ENCODE assay signal across 12 cellular contexts in the genomic region with DNA sequence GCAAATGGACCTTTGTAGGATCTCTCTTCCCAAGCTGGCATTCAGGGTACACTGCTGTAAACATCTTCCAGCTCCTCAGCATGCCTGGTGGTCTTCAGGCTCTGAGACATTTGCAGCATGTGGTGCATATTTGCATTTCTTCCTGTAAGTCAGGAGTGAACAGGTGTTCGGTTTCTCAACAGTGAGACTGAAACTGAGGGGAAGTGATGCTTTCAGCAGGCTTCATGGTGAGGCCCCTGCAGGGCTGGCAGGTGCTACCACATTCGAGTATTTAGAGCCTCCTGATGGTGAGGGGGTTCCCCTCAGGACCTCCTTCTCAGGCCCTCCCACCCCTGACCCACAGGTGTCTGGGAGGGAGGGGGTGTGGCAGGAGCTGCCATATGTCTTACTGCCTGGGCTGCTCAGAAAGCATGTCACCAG. TPM values are rescaled to one million over a fixed set of nuclear protein-coding genes. Genes with fewer than 3 reads are reported as not detected.
DNase-seq lines count a peak whose midpoint lies in the region; ATAC-seq and TF ChIP-seq lines count a peak whose summit lies in the region.
"Had no signal": no experiment of that assay in that cellular context is flagged by ENCODE, and none has a peak within 500 bp of the region (broad histone marks: within the 10 kb centered on the region; RNA-seq: fewer than 3 reads in every experiment).

No MANE protein-coding gene starts in this region.

- no peak overlapping the region for H3K27ac Mint-ChIP-seq in GM23338

- DNase-seq in D341Med (ENCODE audit: low spot score) (peak; percentile 10), Peyer's patch (peak in 2 of 3 donors; percentile 90 to 91), SHP77 treated with DMSO at 0.1 percent for 48 hours (lab: John Stamatoyannopoulos, UW) (no peak), foreskin melanocyte (no peak), GM23338 (ENCODE audit: low spot score) (no peak), SW 1271 (lab: John Stamatoyannopoulos, UW) (no peak)

- H3K79me2 ChIP-seq in GM23338 (replicated peaks; ENCODE audit: insufficient read depth) = peaks cover 38% of the 10 kb centered on the region

- peaks cover 7% of the 10 kb centered on the region for H3K27me3 Mint-ChIP-seq in GM23338 (ENCODE audit: insufficient read depth, low read depth, poor library complexity)

- H3K4me3 ChIP-seq in Peyer's patch (peak overlapping the region in 2 of 4 donors; percentile 3 to 35), GM23338 (no peak overlapping the region)
- H3K4me3 ChIP-seq: thyroid gland had no signal

- TF ChIP-seq CTCF in Peyer's patch (IDR thresholded peaks at IDR 0.05) (no peak), GM23338 (conservative IDR thresholded peaks at IDR 0.05; ENCODE audit: low read depth in 2 of 2) (no peak)

- no peaks in the 10 kb centered on the region for H3K9me3 ChIP-seq in Peyer's patch
- H3K9me3 ChIP-seq: thyroid gland had no signal

- no peak overlapping the region for H3K4me3 Mint-ChIP-seq in GM23338

- H3K27ac ChIP-seq in Peyer's patch (peak overlapping the region in 2 of 4 donors; percentile 88 to 89), GM23338 (ENCODE audit: low read depth) (no peak overlapping the region)
- H3K27ac ChIP-seq: thyroid gland had no signal

- peak; percentile 21 for TF ChIP-seq POLR2A in GM19193 (IDR thresholded peaks at IDR 0.05; ENCODE audit: extremely low read depth, insufficient read depth, insufficient read length)
- no peak for TF ChIP-seq POLR2A in Peyer's patch (IDR thresholded peaks at IDR 0.05)

- no peaks in the 10 kb centered on the region for H3K9me2 ChIP-seq in GM23338 (ENCODE audit: insufficient read depth)

- H3K9me3 Mint-ChIP-seq in GM23338 = peaks cover 3% of the 10 kb centered on the region; the same call in 1 of the 3 replicates

- peaks cover 9% of the 10 kb centered on the region; the same call in 2 of the 3 replicates for H3K4me1 Mint-ChIP-seq in GM23338

- peaks cover 54% of the 10 kb centered on the region for H3K36me3 Mint-ChIP-seq in GM23338 (ENCODE audit: low read depth)

- no peak overlapping the region for H3K4me2 ChIP-seq in GM23338

- H3K27me3 ChIP-seq in Peyer's patch = no peaks in the 10 kb centered on the region
- H3K27me3 ChIP-seq in GM23338 (ENCODE audit: insufficient read depth) = no peaks in the 10 kb centered on the region
- H3K27me3 ChIP-seq: thyroid gland had no signal

- H3K4me1 ChIP-seq in Peyer's patch = no peaks in the 10 kb centered on the region
- H3K4me1 ChIP-seq in GM23338 (ENCODE audit: insufficient read depth) = no peaks in the 10 kb centered on the region
- H3K4me1 ChIP-seq: thyroid gland had no signal

- ATAC-seq in HG03045 (IDR thresholded peaks at IDR 0.05; ENCODE audit: unreplicated experiment) = peak; percentile 91
- ATAC-seq in GM23338 = no peak

- H3K36me3 ChIP-seq in Peyer's patch = no peaks in the 10 kb centered on the region
- H3K36me3 ChIP-seq in GM23338 (ENCODE audit: insufficient read depth) = peaks cover 3% of the 10 kb centered on the region
- H3K36me3 ChIP-seq: thyroid gland had no signal

- H3F3A ChIP-seq in GM23338 (replicated peaks; ENCODE audit: low read depth) = no peaks in the 10 kb centered on the region

- H2AFZ ChIP-seq in GM23338 = no peak overlapping the region

- H4K20me1 ChIP-seq in GM23338 (replicated peaks; ENCODE audit: insufficient read depth) = peaks cover 3% of the 10 kb centered on the region

TF ChIP-seq in GM23338, 12 proteins besides CTCF, POLR2A, EP300 and RAD21 (continues in another document):
- TF ChIP-seq ZNF331 (CRISPR knock-in tag; IDR thresholded peaks at IDR 0.05; ENCODE audit: low read depth) = no peak
- no peak for TF ChIP-seq NANOG (IDR thresholded peaks at IDR 0.05; ENCODE audit: borderline replicate concordance)
- TF ChIP-seq, protein P1, sequence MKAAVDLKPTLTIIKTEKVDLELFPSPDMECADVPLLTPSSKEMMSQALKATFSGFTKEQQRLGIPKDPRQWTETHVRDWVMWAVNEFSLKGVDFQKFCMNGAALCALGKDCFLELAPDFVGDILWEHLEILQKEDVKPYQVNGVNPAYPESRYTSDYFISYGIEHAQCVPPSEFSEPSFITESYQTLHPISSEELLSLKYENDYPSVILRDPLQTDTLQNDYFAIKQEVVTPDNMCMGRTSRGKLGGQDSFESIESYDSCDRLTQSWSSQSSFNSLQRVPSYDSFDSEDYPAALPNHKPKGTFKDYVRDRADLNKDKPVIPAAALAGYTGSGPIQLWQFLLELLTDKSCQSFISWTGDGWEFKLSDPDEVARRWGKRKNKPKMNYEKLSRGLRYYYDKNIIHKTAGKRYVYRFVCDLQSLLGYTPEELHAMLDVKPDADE (IDR thresholded peaks at IDR 0.05) = no peak
- TF ChIP-seq EZH2 (IDR thresholded peaks at IDR 0.05; ENCODE audit: low read depth, unreplicated experiment) = no peak
- TF ChIP-seq JUNB (IDR thresholded peaks at IDR 0.05; ENCODE audit: unreplicated experiment) = no peak
- TF ChIP-seq, protein P2, sequence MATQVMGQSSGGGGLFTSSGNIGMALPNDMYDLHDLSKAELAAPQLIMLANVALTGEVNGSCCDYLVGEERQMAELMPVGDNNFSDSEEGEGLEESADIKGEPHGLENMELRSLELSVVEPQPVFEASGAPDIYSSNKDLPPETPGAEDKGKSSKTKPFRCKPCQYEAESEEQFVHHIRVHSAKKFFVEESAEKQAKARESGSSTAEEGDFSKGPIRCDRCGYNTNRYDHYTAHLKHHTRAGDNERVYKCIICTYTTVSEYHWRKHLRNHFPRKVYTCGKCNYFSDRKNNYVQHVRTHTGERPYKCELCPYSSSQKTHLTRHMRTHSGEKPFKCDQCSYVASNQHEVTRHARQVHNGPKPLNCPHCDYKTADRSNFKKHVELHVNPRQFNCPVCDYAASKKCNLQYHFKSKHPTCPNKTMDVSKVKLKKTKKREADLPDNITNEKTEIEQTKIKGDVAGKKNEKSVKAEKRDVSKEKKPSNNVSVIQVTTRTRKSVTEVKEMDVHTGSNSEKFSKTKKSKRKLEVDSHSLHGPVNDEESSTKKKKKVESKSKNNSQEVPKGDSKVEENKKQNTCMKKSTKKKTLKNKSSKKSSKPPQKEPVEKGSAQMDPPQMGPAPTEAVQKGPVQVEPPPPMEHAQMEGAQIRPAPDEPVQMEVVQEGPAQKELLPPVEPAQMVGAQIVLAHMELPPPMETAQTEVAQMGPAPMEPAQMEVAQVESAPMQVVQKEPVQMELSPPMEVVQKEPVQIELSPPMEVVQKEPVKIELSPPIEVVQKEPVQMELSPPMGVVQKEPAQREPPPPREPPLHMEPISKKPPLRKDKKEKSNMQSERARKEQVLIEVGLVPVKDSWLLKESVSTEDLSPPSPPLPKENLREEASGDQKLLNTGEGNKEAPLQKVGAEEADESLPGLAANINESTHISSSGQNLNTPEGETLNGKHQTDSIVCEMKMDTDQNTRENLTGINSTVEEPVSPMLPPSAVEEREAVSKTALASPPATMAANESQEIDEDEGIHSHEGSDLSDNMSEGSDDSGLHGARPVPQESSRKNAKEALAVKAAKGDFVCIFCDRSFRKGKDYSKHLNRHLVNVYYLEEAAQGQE (IDR thresholded peaks at IDR 0.05; ENCODE audit: unreplicated experiment) = no peak
- TF ChIP-seq CREB1 (CRISPR knock-in tag; IDR thresholded peaks at IDR 0.05; ENCODE audit: low read depth) = no peak
- TF ChIP-seq EZH2phosphoT487 (IDR thresholded peaks at IDR 0.05; ENCODE audit: unreplicated experiment) = no peak

RNA-seq across cellular contexts. Expression of a gene that starts 15.1 kb away (rescaled TPM):
- 10 to 100 TPM in 1 of 4 donors, 1 to 10 TPM in 3; 1.5 to 27.2 (median 2.6) TPM for total RNA-seq in Peyer's patch
- 95.3 and 131 TPM in 2 replicates for total RNA-seq in GM23338 (2014; rRNA removed; shearing (Covaris generic))
- 71.7 and 72.3 TPM in 2 replicates for polyA plus RNA-seq in GM23338 (2016; fragmentation: Nextera tagmentation; extraction: Ambion mirVana)
- polyA plus RNA-seq: neural cell had no signal

RNA-seq across cellular contexts. Expression of a gene that starts 44.8 kb away (rescaled TPM):
- total RNA-seq in Peyer's patch = not detected
- not detected in 2 replicates for total RNA-seq in GM23338 (2014; rRNA removed; shearing (Covaris generic))
- not detected in 2 replicates for polyA plus RNA-seq in GM23338 (2016; fragmentation: Nextera tagmentation; extraction: Ambion mirVana)
- total RNA-seq: Daoy, RPMI7951, thyroid gland had no signal
- polyA plus RNA-seq: neural cell had no signal

Comparison
In these comparisons a context has a peak if more than half of its experiments do, and no peak if none do; other contexts are left out.
1. DNase-seq: peak in D341Med (single experiment) and Peyer's patch (2 of 3); none in SHP77 treated with DMSO at 0.1 percent for 48 hours (single experiment), foreskin melanocyte (single experiment), GM23338 (single experiment) and SW 1271 (0 of 2).